Comparison of ENCODE assay signal across 14 cellular contexts in genomic region chr14:87940382-87940781, GRCh38. TPM values are rescaled to one million over a fixed set of nuclear protein-coding genes. Genes with fewer than 3 reads are reported as not detected.
A peak's percentile ranks its signal among the peaks of the same experiment; 100 is the strongest.
DNase-seq lines count a peak whose midpoint lies in the region; ATAC-seq, FAIRE-seq and TF ChIP-seq lines count a peak whose summit lies in the region.
"Had no signal": no experiment of that assay in that cellular context is flagged by ENCODE, and none has a peak within 500 bp of the region (broad histone marks: within the 10 kb centered on the region; RNA-seq: fewer than 3 reads in every experiment).

No MANE protein-coding gene starts in this region.

- H3K27me3 ChIP-seq in GM23338 (ENCODE audit: insufficient read depth) (no peaks in the 10 kb centered on the region), hepatocyte (no peaks in the 10 kb centered on the region)

- H3K36me3 Mint-ChIP-seq in GM23338 (ENCODE audit: low read depth) (no peaks in the 10 kb centered on the region), chondrocyte (ENCODE audit: low read depth) (no peaks in the 10 kb centered on the region)
- H3K36me3 Mint-ChIP-seq: brain had no signal

- H3K4me2 ChIP-seq in GM23338: no peak overlapping the region
- no peak overlapping the region for H3K4me2 ChIP-seq in hepatocyte

- H3K9me3 ChIP-seq in hepatocyte (ENCODE audit: low read depth): no peaks in the 10 kb centered on the region

- WGBS in hepatocyte (ENCODE audit: low lambda C conversion rate, missing lambda C conversion rate): 94% methylated on average over 3 of the region's 3 CpGs

- H3K27ac Mint-ChIP-seq in GM23338 (no peak overlapping the region), chondrocyte (ENCODE audit: unreplicated experiment) (no peak overlapping the region)
- H3K27ac Mint-ChIP-seq: brain; stimulated activated naive CD8-positive, alpha-beta T cell treated with anti-CD3 and anti-CD28 coated beads, Interleukin-15, Interleukin-2, amounts not matched to agents 100 ng/mL and 50 ng/mL, for 24 hours had no signal

- H3K36me3 ChIP-seq in GM23338 (ENCODE audit: insufficient read depth): no peaks in the 10 kb centered on the region
- no peaks in the 10 kb centered on the region for H3K36me3 ChIP-seq in hepatocyte (replicated peaks; ENCODE audit: insufficient read depth, low read depth)

- TF ChIP-seq CTCF in omental fat pad (IDR thresholded peaks at IDR 0.05): no peak
- no peak for TF ChIP-seq CTCF in GM23338 (conservative IDR thresholded peaks at IDR 0.05; ENCODE audit: low read depth in 2 of 2)
- no peak for TF ChIP-seq CTCF in chondrocyte (IDR thresholded peaks at IDR 0.05)
- no peak for TF ChIP-seq CTCF in hepatocyte (IDR thresholded peaks at IDR 0.05; ENCODE audit: poor library complexity)

- H2AFZ ChIP-seq in GM23338 (no peak overlapping the region), hepatocyte (no peak overlapping the region)

- H3K4me1 Mint-ChIP-seq in GM23338 (peaks cover 10% of the 10 kb centered on the region; the same call in 2 of the 3 replicates), chondrocyte (ENCODE audit: low read depth) (no peaks in the 10 kb centered on the region)
- H3K4me1 Mint-ChIP-seq: brain had no signal

- H3K9me3 Mint-ChIP-seq in GM23338 (no peaks in the 10 kb centered on the region), chondrocyte (ENCODE audit: low read depth) (no peaks in the 10 kb centered on the region)
- H3K9me3 Mint-ChIP-seq: activated T-cell treated with anti-CD3 and anti-CD28 coated beads, Interleukin-2, amount 50 U/mL, for 4 hours; brain; stimulated activated naive CD8-positive, alpha-beta T cell treated with anti-CD3 and anti-CD28 coated beads, Interleukin-15, Interleukin-2, amounts not matched to agents 100 ng/mL and 50 ng/mL, for 24 hours had no signal

- no peaks in the 10 kb centered on the region for H4K20me1 ChIP-seq in GM23338 (replicated peaks; ENCODE audit: insufficient read depth)
- no peaks in the 10 kb centered on the region for H4K20me1 ChIP-seq in hepatocyte (ENCODE audit: insufficient read depth, poor library complexity, severe bottlenecking)

- H3K4me3 ChIP-seq in GM23338 (no peak overlapping the region), hepatocyte (no peak overlapping the region)

- H3F3A ChIP-seq in GM23338 (replicated peaks; ENCODE audit: low read depth): no peaks in the 10 kb centered on the region

- H3K27me3 Mint-ChIP-seq in GM23338 (ENCODE audit: insufficient read depth, low read depth, poor library complexity) (no peaks in the 10 kb centered on the region), chondrocyte (ENCODE audit: low read depth) (no peaks in the 10 kb centered on the region)
- H3K27me3 Mint-ChIP-seq: stimulated activated naive CD8-positive, alpha-beta T cell treated with anti-CD3 and anti-CD28 coated beads, Interleukin-15, Interleukin-2, amounts not matched to agents 100 ng/mL and 50 ng/mL, for 24 hours had no signal

- H3K4me3 Mint-ChIP-seq in GM23338 (no peak overlapping the region), chondrocyte (ENCODE audit: unreplicated experiment) (no peak overlapping the region)
- H3K4me3 Mint-ChIP-seq: activated T-cell treated with anti-CD3 and anti-CD28 coated beads, Interleukin-2, amount 50 U/mL, for 4 hours; brain; stimulated activated naive CD8-positive, alpha-beta T cell treated with anti-CD3 and anti-CD28 coated beads, Interleukin-15, Interleukin-2, amounts not matched to agents 100 ng/mL and 50 ng/mL, for 24 hours had no signal

- H3K9me2 ChIP-seq in GM23338 (ENCODE audit: insufficient read depth) (no peaks in the 10 kb centered on the region), hepatocyte (replicated peaks; ENCODE audit: insufficient read depth) (no peaks in the 10 kb centered on the region)

- DNase-seq in GM19239 (ENCODE audit: insufficient read length, low spot score): peak; percentile 5
- DNase-seq in omental fat pad (ENCODE audit: low spot score): no peak
- DNase-seq in GM23338 (ENCODE audit: low spot score): no peak
- DNase-seq in chondrocyte (ENCODE audit: low spot score): no peak
- DNase-seq in hepatocyte (ENCODE audit: low spot score): no peak
- DNase-seq: activated T-cell treated with anti-CD3 and anti-CD28 coated beads, Interleukin-2, amount 50 U/mL, for 4 hours; MM.1S; stimulated activated CD4-positive, alpha-beta T cell treated with anti-CD3 and anti-CD28 coated beads, Interleukin-1b, Interleukin-23, amount 100 ng/mL, for 48 hours had no signal

- no peaks in the 10 kb centered on the region for H3K79me2 ChIP-seq in GM23338 (replicated peaks; ENCODE audit: insufficient read depth)
- H3K79me2 ChIP-seq in hepatocyte: no peaks in the 10 kb centered on the region

- FAIRE-seq in GM19239 (lab: Jason Lieb, UNC): no peak
- FAIRE-seq: endothelial cell of umbilical vein had no signal

- H3K4me1 ChIP-seq in GM23338 (ENCODE audit: insufficient read depth): peaks cover 7% of the 10 kb centered on the region; the same call in 1 of the 2 replicates
- no peaks in the 10 kb centered on the region for H3K4me1 ChIP-seq in hepatocyte (ENCODE audit: insufficient read depth)

- ATAC-seq in GM21825 (IDR thresholded peaks at IDR 0.05; ENCODE audit: unreplicated experiment) (peak; percentile 78), HG03135 (IDR thresholded peaks at IDR 0.05; ENCODE audit: unreplicated experiment) (peak; percentile 86), omental fat pad (ENCODE audit: low FRiP score) (no peak), GM23338 (no peak)
- ATAC-seq: activated T-cell treated with anti-CD3 and anti-CD28 coated beads, Interleukin-2, amount 50 U/mL, for 4 hours had no signal

- no peak overlapping the region for H3K27ac ChIP-seq in GM23338 (ENCODE audit: low read depth)
- no peak overlapping the region for H3K27ac ChIP-seq in hepatocyte
- H3K27ac ChIP-seq: VCaP had no signal

TF ChIP-seq in GM23338, 12 proteins besides CTCF, POLR2A, EP300 and RAD21:
- no peak for TF ChIP-seq EZH2phosphoT487 (IDR thresholded peaks at IDR 0.05; ENCODE audit: unreplicated experiment)

RNA-seq across cellular contexts. Expression of gene GALC, which starts 52.6 kb away (rescaled TPM):
- total RNA-seq in omental fat pad (10 to 100 TPM; 30.6 to 41.2 (median 34.1) TPM), chondrocyte (11.1 to 18.0 TPM (median 12.3 TPM) in 3 replicates), hepatocyte (47.5 TPM in 2 replicates)
- total RNA-seq in GM23338 (2014; rRNA removed; shearing (Covaris generic)): 10.9 and 12.9 TPM in 2 replicates
- polyA plus RNA-seq in GM23338 (2016; fragmentation: Nextera tagmentation; extraction: Ambion mirVana) (3.4 and 4.1 TPM in 2 replicates), hepatocyte (20.7 and 23.0 TPM in 2 replicates)

Comparison
In these comparisons a context has a peak if more than half of its experiments do, and no peak if none do; other contexts are left out.
1. ATAC-seq: peak in GM21825 (single experiment) and HG03135 (single experiment); none in omental fat pad (single experiment) and GM23338 (single experiment).